22 cellular contexts compared by ENCODE assay signal in genomic region chr15:63254991-63255390, GRCh38.
"Had no signal": no experiment of that assay in that cellular context is flagged by ENCODE, and none has a peak within 500 bp of the region (broad histone marks: within the 10 kb centered on the region; RNA-seq: fewer than 3 reads in every experiment).

No MANE protein-coding gene starts in this region.

- H3K4me3 ChIP-seq: adrenal gland, esophagus muscularis mucosa, gastroesophageal sphincter, heart right ventricle, left ventricle myocardium inferior, upper lobe of right lung had no signal

- H3K27me3 Mint-ChIP-seq: activated B cell treated with CpG ODN at 0.5 μM for 24 hours; activated CD4-positive, alpha-beta T cell treated with anti-CD3 and anti-CD28 coated beads, Interleukin-2, amount 10 ng/mL, durations not matched to agents 7 days and 5 days; dendritic cell treated with granulocyte-macrophage colony-stimulating factor and Interleukin-4, amounts not matched to agents 40 ng/mL and 50 ng/mL, for 4 days had no signal

- H3K27ac Mint-ChIP-seq: activated B cell treated with CpG ODN at 0.5 μM for 24 hours; dendritic cell treated with granulocyte-macrophage colony-stimulating factor and Interleukin-4, amounts not matched to agents 40 ng/mL and 50 ng/mL, for 4 days had no signal

- H3K9me3 Mint-ChIP-seq: activated B cell treated with CpG ODN at 0.5 μM for 24 hours; activated CD4-positive, alpha-beta T cell treated with anti-CD3 and anti-CD28 coated beads, Interleukin-2, amount 10 ng/mL, durations not matched to agents 7 days and 5 days; dendritic cell treated with granulocyte-macrophage colony-stimulating factor and Interleukin-4, amounts not matched to agents 40 ng/mL and 50 ng/mL, for 4 days had no signal

- H3K9me3 ChIP-seq: adrenal gland, esophagus muscularis mucosa, gastroesophageal sphincter, heart right ventricle, left ventricle myocardium inferior, neutrophil, upper lobe of right lung had no signal

- DNase-seq: activated B cell treated with CpG ODN at 0.5 μM for 24 hours; activated CD4-positive, alpha-beta T cell treated with anti-CD3 and anti-CD28 coated beads, Interleukin-2, amount 10 ng/mL, durations not matched to agents 7 days and 5 days; activated CD8-positive, alpha-beta T cell treated with anti-CD3 and anti-CD28 coated beads, Interleukin-2, amount 10 ng/mL, durations not matched to agents 7 days and 5 days; activated effector memory CD4-positive, alpha-beta T cell treated with anti-CD3 and anti-CD28 coated beads, Interleukin-2, amount 50 U/mL, for 16 hours; activated naive CD4-positive, alpha-beta T cell treated with anti-CD3 and anti-CD28 coated beads, Interleukin-2, amount 50 U/mL, for 16 hours; activated T-cell treated with anti-CD3 and anti-CD28 coated beads, Interleukin-2, amount 50 U/mL, for 48 hours; adrenal gland; effector CD8-positive, alpha-beta T cell; heart right ventricle; kidney glomerular epithelial cell; left ventricle myocardium inferior; stimulated activated CD4-positive, alpha-beta T cell treated with anti-CD3 and anti-CD28 coated beads, Interleukin-4, amount 100 ng/mL, for 4 hours; stimulated activated naive CD4-positive, alpha-beta T cell; SW 1271; upper lobe of right lung had no signal

- ATAC-seq: activated CD8-positive, alpha-beta T cell treated with anti-CD3 and anti-CD28 coated beads, Interleukin-2, amount 10 ng/mL, durations not matched to agents 7 days and 5 days; gastroesophageal sphincter; heart right ventricle; sciatic nerve; upper lobe of right lung had no signal

- H3K4me1 Mint-ChIP-seq: activated B cell treated with CpG ODN at 0.5 μM for 24 hours had no signal

- H3K4me3 Mint-ChIP-seq: activated B cell treated with CpG ODN at 0.5 μM for 24 hours; activated CD4-positive, alpha-beta T cell treated with anti-CD3 and anti-CD28 coated beads, Interleukin-2, amount 10 ng/mL, durations not matched to agents 7 days and 5 days; activated CD8-positive, alpha-beta T cell treated with anti-CD3 and anti-CD28 coated beads, Interleukin-2, amount 10 ng/mL, durations not matched to agents 7 days and 5 days; dendritic cell treated with granulocyte-macrophage colony-stimulating factor and Interleukin-4, amounts not matched to agents 40 ng/mL and 50 ng/mL, for 4 days had no signal

- H3K4me1 ChIP-seq: left ventricle myocardium inferior had no signal

- H3K27me3 ChIP-seq: adrenal gland, esophagus muscularis mucosa, gastroesophageal sphincter, heart right ventricle, neutrophil, upper lobe of right lung had no signal

- H3K27ac ChIP-seq: adrenal gland, gastroesophageal sphincter, heart right ventricle, left ventricle myocardium inferior, neutrophil, upper lobe of right lung had no signal

- FAIRE-seq: astrocyte, bronchial epithelial cell had no signal
